ENCODE assay signal across 3 cellular contexts in the genomic region with DNA sequence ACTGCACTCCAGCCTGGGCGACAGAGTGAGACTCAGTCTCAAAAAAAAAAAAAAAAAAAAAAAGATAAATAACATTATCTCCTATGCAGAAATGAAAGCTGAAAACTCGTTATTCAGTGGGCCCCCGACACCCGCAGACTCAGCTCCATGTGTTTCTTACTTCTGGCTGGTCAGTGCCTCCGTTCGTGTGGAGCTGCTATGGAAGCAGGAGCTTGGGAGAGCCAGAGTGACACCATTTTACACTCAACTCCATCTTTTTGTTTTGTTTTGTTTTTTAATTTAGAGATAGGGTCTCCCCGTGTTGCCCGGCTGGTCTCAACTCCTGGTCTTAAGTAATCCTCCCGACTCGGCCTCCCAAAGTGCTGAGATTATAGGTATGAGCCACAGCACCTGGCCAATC.
TF ChIP-seq lines count a peak whose summit lies in the region.

No MANE protein-coding gene starts in this region.

TF ChIP-seq in SK-N-SH, 30 proteins besides CTCF, POLR2A, EP300 and RAD21:
- TF ChIP-seq, protein P1, sequence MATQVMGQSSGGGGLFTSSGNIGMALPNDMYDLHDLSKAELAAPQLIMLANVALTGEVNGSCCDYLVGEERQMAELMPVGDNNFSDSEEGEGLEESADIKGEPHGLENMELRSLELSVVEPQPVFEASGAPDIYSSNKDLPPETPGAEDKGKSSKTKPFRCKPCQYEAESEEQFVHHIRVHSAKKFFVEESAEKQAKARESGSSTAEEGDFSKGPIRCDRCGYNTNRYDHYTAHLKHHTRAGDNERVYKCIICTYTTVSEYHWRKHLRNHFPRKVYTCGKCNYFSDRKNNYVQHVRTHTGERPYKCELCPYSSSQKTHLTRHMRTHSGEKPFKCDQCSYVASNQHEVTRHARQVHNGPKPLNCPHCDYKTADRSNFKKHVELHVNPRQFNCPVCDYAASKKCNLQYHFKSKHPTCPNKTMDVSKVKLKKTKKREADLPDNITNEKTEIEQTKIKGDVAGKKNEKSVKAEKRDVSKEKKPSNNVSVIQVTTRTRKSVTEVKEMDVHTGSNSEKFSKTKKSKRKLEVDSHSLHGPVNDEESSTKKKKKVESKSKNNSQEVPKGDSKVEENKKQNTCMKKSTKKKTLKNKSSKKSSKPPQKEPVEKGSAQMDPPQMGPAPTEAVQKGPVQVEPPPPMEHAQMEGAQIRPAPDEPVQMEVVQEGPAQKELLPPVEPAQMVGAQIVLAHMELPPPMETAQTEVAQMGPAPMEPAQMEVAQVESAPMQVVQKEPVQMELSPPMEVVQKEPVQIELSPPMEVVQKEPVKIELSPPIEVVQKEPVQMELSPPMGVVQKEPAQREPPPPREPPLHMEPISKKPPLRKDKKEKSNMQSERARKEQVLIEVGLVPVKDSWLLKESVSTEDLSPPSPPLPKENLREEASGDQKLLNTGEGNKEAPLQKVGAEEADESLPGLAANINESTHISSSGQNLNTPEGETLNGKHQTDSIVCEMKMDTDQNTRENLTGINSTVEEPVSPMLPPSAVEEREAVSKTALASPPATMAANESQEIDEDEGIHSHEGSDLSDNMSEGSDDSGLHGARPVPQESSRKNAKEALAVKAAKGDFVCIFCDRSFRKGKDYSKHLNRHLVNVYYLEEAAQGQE (IDR thresholded peaks at IDR 0.05; ENCODE audit: low read depth, low read length), result no peak
- TF ChIP-seq POLR2AphosphoS5 (IDR thresholded peaks at IDR 0.05; ENCODE audit: low read depth, low read length) (no peak), TCF12 (IDR thresholded peaks at IDR 0.05) (no peak), TAF1 (IDR thresholded peaks at IDR 0.05; ENCODE audit: borderline replicate concordance, low read depth, low read length) (no peak), MXI1 (IDR thresholded peaks at IDR 0.05; ENCODE audit: low read depth, low read length) (no peak), JUND (IDR thresholded peaks at IDR 0.05) (no peak)
- TF ChIP-seq, protein P2, sequence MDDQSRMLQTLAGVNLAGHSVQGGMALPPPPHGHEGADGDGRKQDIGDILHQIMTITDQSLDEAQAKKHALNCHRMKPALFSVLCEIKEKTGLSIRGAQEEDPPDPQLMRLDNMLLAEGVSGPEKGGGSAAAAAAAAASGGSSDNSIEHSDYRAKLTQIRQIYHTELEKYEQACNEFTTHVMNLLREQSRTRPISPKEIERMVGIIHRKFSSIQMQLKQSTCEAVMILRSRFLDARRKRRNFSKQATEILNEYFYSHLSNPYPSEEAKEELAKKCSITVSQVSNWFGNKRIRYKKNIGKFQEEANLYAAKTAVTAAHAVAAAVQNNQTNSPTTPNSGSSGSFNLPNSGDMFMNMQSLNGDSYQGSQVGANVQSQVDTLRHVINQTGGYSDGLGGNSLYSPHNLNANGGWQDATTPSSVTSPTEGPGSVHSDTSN (IDR thresholded peaks at IDR 0.05), result no peak
- TF ChIP-seq, protein P3, sequence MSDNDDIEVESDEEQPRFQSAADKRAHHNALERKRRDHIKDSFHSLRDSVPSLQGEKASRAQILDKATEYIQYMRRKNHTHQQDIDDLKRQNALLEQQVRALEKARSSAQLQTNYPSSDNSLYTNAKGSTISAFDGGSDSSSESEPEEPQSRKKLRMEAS (IDR thresholded peaks at IDR 0.05; ENCODE audit: low read depth), result no peak

TF ChIP-seq in SK-N-SH treated with all-trans-retinoic acid at 6 μM for 48 hours, 23 proteins besides CTCF, POLR2A, EP300 and RAD21:
- TF ChIP-seq ARNTL (CRISPR knock-in tag; IDR thresholded peaks at IDR 0.05; ENCODE audit: borderline replicate concordance, low read depth) (no peak), ZC3H10 (CRISPR knock-in tag; IDR thresholded peaks at IDR 0.05) (no peak), OSR1 (CRISPR knock-in tag; IDR thresholded peaks at IDR 0.05) (no peak), BACH2 (CRISPR knock-in tag; IDR thresholded peaks at IDR 0.05; ENCODE audit: borderline replicate concordance) (no peak), RARB (CRISPR knock-in tag; IDR thresholded peaks at IDR 0.05) (no peak)
- TF ChIP-seq, protein P4, sequence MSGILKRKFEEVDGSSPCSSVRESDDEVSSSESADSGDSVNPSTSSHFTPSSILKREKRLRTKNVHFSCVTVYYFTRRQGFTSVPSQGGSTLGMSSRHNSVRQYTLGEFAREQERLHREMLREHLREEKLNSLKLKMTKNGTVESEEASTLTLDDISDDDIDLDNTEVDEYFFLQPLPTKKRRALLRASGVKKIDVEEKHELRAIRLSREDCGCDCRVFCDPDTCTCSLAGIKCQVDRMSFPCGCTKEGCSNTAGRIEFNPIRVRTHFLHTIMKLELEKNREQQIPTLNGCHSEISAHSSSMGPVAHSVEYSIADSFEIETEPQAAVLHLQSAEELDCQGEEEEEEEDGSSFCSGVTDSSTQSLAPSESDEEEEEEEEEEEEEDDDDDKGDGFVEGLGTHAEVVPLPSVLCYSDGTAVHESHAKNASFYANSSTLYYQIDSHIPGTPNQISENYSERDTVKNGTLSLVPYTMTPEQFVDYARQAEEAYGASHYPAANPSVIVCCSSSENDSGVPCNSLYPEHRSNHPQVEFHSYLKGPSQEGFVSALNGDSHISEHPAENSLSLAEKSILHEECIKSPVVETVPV (CRISPR knock-in tag; IDR thresholded peaks at IDR 0.05), result no peak

TF ChIP-seq in HepG2, 621 proteins besides CTCF, POLR2A, EP300 and RAD21:
- TF ChIP-seq ZNF234 (CRISPR knock-in tag; conservative IDR thresholded peaks at IDR 0.05) (no peak), KDM3A (CRISPR knock-in tag; IDR thresholded peaks at IDR 0.05; ENCODE audit: low read depth) (no peak), ZMYM4 (CRISPR knock-in tag; IDR thresholded peaks at IDR 0.05) (no peak), NFE2 (CRISPR knock-in tag; IDR thresholded peaks at IDR 0.05) (no peak), ZNF776 (CRISPR knock-in tag; IDR thresholded peaks at IDR 0.05) (no peak), ATRX (CRISPR knock-in tag; IDR thresholded peaks at IDR 0.05; ENCODE audit: borderline replicate concordance) (no peak), ZKSCAN8 (CRISPR knock-in tag; IDR thresholded peaks at IDR 0.05; ENCODE audit: borderline replicate concordance) (no peak), ELF3 (CRISPR knock-in tag; IDR thresholded peaks at IDR 0.05) (no peak), ADNP (CRISPR knock-in tag; IDR thresholded peaks at IDR 0.05) (no peak), SNAI1 (CRISPR knock-in tag; IDR thresholded peaks at IDR 0.05; ENCODE audit: borderline replicate concordance) (no peak), ZNF350 (CRISPR knock-in tag; IDR thresholded peaks at IDR 0.05; ENCODE audit: borderline replicate concordance, low read depth) (no peak), ZBTB20 (CRISPR knock-in tag; IDR thresholded peaks at IDR 0.05; ENCODE audit: borderline replicate concordance, low read depth) (no peak), RFX1 (IDR thresholded peaks at IDR 0.05) (no peak), ZSCAN20 (CRISPR knock-in tag; IDR thresholded peaks at IDR 0.05; ENCODE audit: borderline replicate concordance) (no peak), SP4 (CRISPR knock-in tag; IDR thresholded peaks at IDR 0.05) (no peak)
- TF ChIP-seq, protein P5, sequence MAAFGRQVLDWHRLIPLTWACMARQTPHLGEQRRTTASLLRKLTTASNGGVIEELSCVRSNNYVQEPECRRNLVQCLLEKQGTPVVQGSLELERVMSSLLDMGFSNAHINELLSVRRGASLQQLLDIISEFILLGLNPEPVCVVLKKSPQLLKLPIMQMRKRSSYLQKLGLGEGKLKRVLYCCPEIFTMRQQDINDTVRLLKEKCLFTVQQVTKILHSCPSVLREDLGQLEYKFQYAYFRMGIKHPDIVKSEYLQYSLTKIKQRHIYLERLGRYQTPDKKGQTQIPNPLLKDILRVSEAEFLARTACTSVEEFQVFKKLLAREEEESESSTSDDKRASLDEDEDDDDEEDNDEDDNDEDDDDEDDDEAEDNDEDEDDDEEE (CRISPR knock-in tag; IDR thresholded peaks at IDR 0.05), result no peak
- TF ChIP-seq, protein P6, sequence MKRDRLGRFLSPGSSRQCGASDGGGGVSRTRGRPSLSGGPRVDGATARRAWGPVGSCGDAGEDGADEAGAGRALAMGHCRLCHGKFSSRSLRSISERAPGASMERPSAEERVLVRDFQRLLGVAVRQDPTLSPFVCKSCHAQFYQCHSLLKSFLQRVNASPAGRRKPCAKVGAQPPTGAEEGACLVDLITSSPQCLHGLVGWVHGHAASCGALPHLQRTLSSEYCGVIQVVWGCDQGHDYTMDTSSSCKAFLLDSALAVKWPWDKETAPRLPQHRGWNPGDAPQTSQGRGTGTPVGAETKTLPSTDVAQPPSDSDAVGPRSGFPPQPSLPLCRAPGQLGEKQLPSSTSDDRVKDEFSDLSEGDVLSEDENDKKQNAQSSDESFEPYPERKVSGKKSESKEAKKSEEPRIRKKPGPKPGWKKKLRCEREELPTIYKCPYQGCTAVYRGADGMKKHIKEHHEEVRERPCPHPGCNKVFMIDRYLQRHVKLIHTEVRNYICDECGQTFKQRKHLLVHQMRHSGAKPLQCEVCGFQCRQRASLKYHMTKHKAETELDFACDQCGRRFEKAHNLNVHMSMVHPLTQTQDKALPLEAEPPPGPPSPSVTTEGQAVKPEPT (CRISPR knock-in tag; IDR thresholded peaks at IDR 0.05; ENCODE audit: low read depth), result no peak
